ENCODE assay signal across 8 cellular contexts in genomic region chr7:152833074-152833974, GRCh38.
DNase-seq lines count a peak whose midpoint lies in the region; ATAC-seq and TF ChIP-seq lines count a peak whose summit lies in the region.
"Not testable (repeated sequence)": the region's sequence is repeated elsewhere in the genome, so short reads cannot be mapped to it uniquely, and the experiment has no call there.

No MANE protein-coding gene starts in this region.

- not testable (repeated sequence) for H3K27ac ChIP-seq in CD4-positive, alpha-beta T cell (ENCODE audit: low read depth, low read length); liver (ENCODE audit: low read depth in 1 of 2, low read length in 2 of 2); spleen

- intact Hi-C loops in CD4-positive, alpha-beta T cell (cut with DNase I, micrococcal nuclease); spleen (cut with DNase I; ENCODE audit: low total_unique reads): not testable (repeated sequence)

- TF ChIP-seq POLR2A in erythroblast (IDR thresholded peaks at IDR 0.05; ENCODE audit: low read length); spleen (IDR thresholded peaks at IDR 0.05): not testable (repeated sequence)

- H3K4me3 ChIP-seq in liver (ENCODE audit: low read depth in 1 of 3, low read length in 3 of 3); spleen: not testable (repeated sequence)

- not testable (repeated sequence) for H3K4me3 Mint-ChIP-seq in CD4-positive, alpha-beta T cell

- peak in 1 of 10 experiments; percentile 3 for DNase-seq in CD4-positive, alpha-beta T cell
- peak; percentile 1 for DNase-seq in NCI-H345 treated with DMSO at 0.1 percent for 48 hours (lab: John Stamatoyannopoulos, UW; ENCODE audit: unreplicated experiment)
- DNase-seq in activated CD4-positive, alpha-beta T cell treated with anti-CD3 and anti-CD28 coated beads for 48 hours, result peak; percentile 16
- peak; percentile 14 to 29 for DNase-seq in erythroblast (lab: John Stamatoyannopoulos, UW)
- DNase-seq in spleen, result not testable (repeated sequence)

- CTCF ChIA-PET in CD4-positive, alpha-beta T cell (lab: Charles Lee), result not testable (repeated sequence)

- not testable (repeated sequence) for H3K4me1 ChIP-seq in liver (ENCODE audit: control insufficient read depth in 4 of 4, insufficient read depth in 4 of 4, low read length in 3 of 4); spleen

- ATAC-seq in CD4-positive, alpha-beta T cell (ENCODE audit: poor library complexity), result peak; percentile 41
- ATAC-seq in GM19023 (IDR thresholded peaks at IDR 0.05; ENCODE audit: unreplicated experiment), result peak; percentile 71
- ATAC-seq in HG03354 (IDR thresholded peaks at IDR 0.05; ENCODE audit: poor library complexity, severe bottlenecking, unreplicated experiment), result peak; percentile 79

- TF ChIP-seq RAD21 in liver (IDR thresholded peaks at IDR 0.05), result peak; percentile 38 to 50

- peak; percentile 69 for TF ChIP-seq CTCF in CD4-positive, alpha-beta T cell (IDR thresholded peaks at IDR 0.05)
- TF ChIP-seq CTCF in liver (IDR thresholded peaks at IDR 0.05; ENCODE audit: low read depth, low read length, missing input control), result peak; percentile 50
- peak in 9 of 11 experiments; percentile 17 to 75 (median 65) for TF ChIP-seq CTCF in spleen (IDR thresholded peaks at IDR 0.05 in 8 of 11, conservative IDR thresholded peaks at IDR 0.05 in 3 of 11)

- H3K4me1 Mint-ChIP-seq in CD4-positive, alpha-beta T cell (ENCODE audit: low read depth), result not testable (repeated sequence)

- not testable (repeated sequence) for H3K9ac ChIP-seq in liver (ENCODE audit: low read depth in 1 of 2, low read length in 2 of 2)

- not testable (repeated sequence) for H3K36me3 ChIP-seq in liver (ENCODE audit: control insufficient read depth in 4 of 4, insufficient read depth in 3 of 4, low read depth in 1 of 4, low read length in 3 of 4)
- H3K36me3 ChIP-seq in spleen, result peaks cover 0 to 12% (median 0%) of the 10 kb centered on the region in 6 donors

- not testable (repeated sequence) for H3K27me3 ChIP-seq in CD4-positive, alpha-beta T cell (ENCODE audit: control insufficient read depth, insufficient read depth, low read length); liver (ENCODE audit: control insufficient read depth in 4 of 4, insufficient read depth in 4 of 4, low read length in 3 of 4); spleen (replicated peaks in 1 of 7)

- POLR2A ChIA-PET in CD4-positive, alpha-beta T cell (lab: Charles Lee), result not testable (repeated sequence)

- H3K27ac Mint-ChIP-seq in CD4-positive, alpha-beta T cell, result not testable (repeated sequence)

- H3K9me3 ChIP-seq in CD4-positive, alpha-beta T cell (ENCODE audit: control insufficient read depth, low read length); liver (ENCODE audit: control insufficient read depth in 4 of 4, low read length in 3 of 4); spleen: not testable (repeated sequence)

- H3K27me3 Mint-ChIP-seq in CD4-positive, alpha-beta T cell, result not testable (repeated sequence)

- not testable (repeated sequence) for H3K36me3 Mint-ChIP-seq in CD4-positive, alpha-beta T cell (ENCODE audit: low read depth)

- 85% methylated on average over 19 of the region's 19 CpGs for WGBS in liver
- 75 to 89% (median 84%) methylated on average over 19 of the region's 19 CpGs for WGBS in spleen, 5 donors

- not testable (repeated sequence) for H3K9me3 Mint-ChIP-seq in CD4-positive, alpha-beta T cell
